19 cellular contexts compared by ENCODE assay signal in the genomic region with DNA sequence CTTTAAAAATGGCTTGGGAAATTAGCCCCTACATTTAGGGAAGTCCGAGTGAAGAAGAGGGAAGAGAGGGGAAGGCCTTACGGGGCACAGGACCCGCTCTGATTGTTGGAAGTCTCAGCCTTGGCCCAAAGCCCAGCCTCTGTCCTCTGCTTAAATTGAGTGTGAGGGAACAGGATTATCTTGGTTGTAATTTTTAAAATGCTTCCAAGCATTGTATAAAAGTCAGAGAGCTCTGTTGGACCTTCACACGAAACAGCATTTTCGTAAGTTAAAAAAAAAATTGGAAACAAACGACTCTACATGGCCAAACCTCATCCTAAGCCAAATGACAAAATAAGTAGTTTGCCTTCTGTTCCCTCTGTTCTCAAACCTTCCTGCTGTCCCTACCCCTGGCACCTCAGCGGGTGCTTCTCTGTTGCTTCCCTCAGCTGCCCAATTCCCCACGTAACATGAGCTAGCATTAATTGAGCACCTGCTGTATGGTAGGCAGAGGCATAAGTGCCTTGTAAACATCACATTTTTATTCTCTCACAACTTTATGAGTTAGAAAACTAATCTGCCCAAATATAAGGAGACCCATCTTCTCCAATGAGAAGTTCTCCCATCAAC.
"Had no signal": no experiment of that assay in that cellular context is flagged by ENCODE, and none has a peak within 500 bp of the region (broad histone marks: within the 10 kb centered on the region; RNA-seq: fewer than 3 reads in every experiment).

No MANE protein-coding gene starts in this region.

- ATAC-seq: activated CD4-positive, alpha-beta T cell treated with anti-CD3 and anti-CD28 coated beads for 36 hours; body of pancreas; gastrocnemius medialis; left lobe of liver; naive thymus-derived CD8-positive, alpha-beta T cell had no signal

- H3K9me3 ChIP-seq: adrenal gland, body of pancreas, gastrocnemius medialis, neutrophil had no signal

- DNase-seq: activated CD4-positive, alpha-beta memory T cell treated with anti-CD3 and anti-CD28 coated beads for 36 hours; activated CD4-positive, alpha-beta T cell treated with anti-CD3 and anti-CD28 coated beads for 36 hours; activated naive CD4-positive, alpha-beta T cell treated with anti-CD3 and anti-CD28 coated beads, Interleukin-2, amount 50 U/mL, for 16 hours; activated T-cell treated with anti-CD3 and anti-CD28 coated beads, Interleukin-2, amount 50 U/mL, for 24 hours; effector memory CD4-positive, alpha-beta T cell; gastrocnemius medialis; islet precursor cell; naive thymus-derived CD8-positive, alpha-beta T cell; retina; stimulated activated CD4-positive, alpha-beta T cell treated with anti-CD3 and anti-CD28 coated beads, Interleukin-4, amount 100 ng/mL, for 24 hours; stimulated activated naive CD4-positive, alpha-beta T cell; T-helper 1 cell; T1000 had no signal

- H3K4me3 ChIP-seq: adrenal gland, body of pancreas, gastrocnemius medialis, skin epidermis, tibial nerve had no signal

- H3K4me1 ChIP-seq: adrenal gland, body of pancreas, gastrocnemius medialis, tibial nerve had no signal

- H3K36me3 ChIP-seq: adrenal gland, gastrocnemius medialis, neutrophil, tibial nerve had no signal

- H3K27ac ChIP-seq: adrenal gland, body of pancreas, gastrocnemius medialis, neutrophil, skin epidermis, tibial nerve had no signal

- H3K27me3 ChIP-seq: adrenal gland, body of pancreas, gastrocnemius medialis, neutrophil, tibial nerve had no signal
